Comparison of ENCODE assay signal across 8 cellular contexts in genomic region chr4:151407466-151408379, GRCh38. TPM values are rescaled to one million over a fixed set of nuclear protein-coding genes. Genes with fewer than 3 reads are reported as not detected.
A peak's percentile ranks its signal among the peaks of the same experiment; 100 is the strongest.
DNase-seq lines count a peak whose midpoint lies in the region; ATAC-seq, FAIRE-seq and TF ChIP-seq lines count a peak whose summit lies in the region.

No MANE protein-coding gene starts in this region.

- H3K27ac ChIP-seq in HUES6 (ENCODE audit: low read depth, low read length) (no peak overlapping the region), pancreas (peak overlapping the region; percentile 86 to 97 (median 89))

- no peaks in the 10 kb centered on the region for H3K9me3 ChIP-seq in HUES6 (ENCODE audit: control insufficient read depth, insufficient read depth, low read depth, low read length)
- H3K9me3 ChIP-seq in pancreas: no peaks in the 10 kb centered on the region

- intact Hi-C loops in pancreas (cut with DNase I): no loop called here

- H3K36me3 ChIP-seq in HUES6 (ENCODE audit: control insufficient read depth, insufficient read depth, low read length) (no peaks in the 10 kb centered on the region), pancreas (no peaks in the 10 kb centered on the region)

- no peak for TF ChIP-seq CTCF in pancreas (IDR thresholded peaks at IDR 0.05)

- ATAC-seq in GM21526 (IDR thresholded peaks at IDR 0.05; ENCODE audit: low FRiP score, unreplicated experiment) (peak; percentile 90), pancreas (peak; percentile 33 to 69 (median 52))

- FAIRE-seq in pancreas (lab: Jason Lieb, UNC): no peak

- peaks cover 16% of the 10 kb centered on the region; the same call in 1 of the 2 replicates for H3K27me3 ChIP-seq in HUES6 (ENCODE audit: control insufficient read depth, insufficient read depth, low read length)
- H3K27me3 ChIP-seq in pancreas: no peaks in the 10 kb centered on the region

- DNase-seq in GDM1 (lab: John Stamatoyannopoulos, UW): peak; percentile 4
- peak; percentile 61 for DNase-seq in activated CD8-positive, alpha-beta memory T cell treated with anti-CD3 and anti-CD28 coated beads for 24 hours
- peak; percentile 48 for DNase-seq in globus pallidus (ENCODE audit: low spot score)
- peak; percentile 35 to 83 (median 61) for DNase-seq in pancreas
- DNase-seq in T1000 (lab: John Stamatoyannopoulos, UW): no peak
- DNase-seq in kidney glomerular epithelial cell (lab: John Stamatoyannopoulos, UW): no peak

- 10 to 12% methylated on average over 29 of the region's 29 CpGs for WGBS in pancreas, 2 donors

- H3K9ac ChIP-seq in HUES6 (ENCODE audit: low read length): peak overlapping the region; percentile 84

- H3K4me1 ChIP-seq in HUES6 (ENCODE audit: control insufficient read depth, insufficient read depth, low read length): peaks cover 17% of the 10 kb centered on the region; the same call in 1 of the 2 replicates
- peaks cover 5 to 15% (median 10%) of the 10 kb centered on the region in 3 donors for H3K4me1 ChIP-seq in pancreas

- H3K4me3 ChIP-seq in HUES6 (ENCODE audit: low read depth, low read length) (peak overlapping the region; percentile 94), pancreas (peak overlapping the region; percentile 33 to 62 (median 47))

RNA-seq across cellular contexts. Expression of gene FHIP1A, which starts 1.3 kb away (rescaled TPM):
- 10 to 100 TPM; 12.1 to 24.2 (median 16.8) TPM for total RNA-seq in pancreas
- polyA plus RNA-seq in pancreas: 1 to 10 TPM; 2.2 to 4.3 TPM

Comparison
In these comparisons a context has a peak if more than half of its experiments do, and no peak if none do; other contexts are left out.
1. DNase-seq: peak in GDM1 (single experiment), activated CD8-positive, alpha-beta memory T cell treated with anti-CD3 and anti-CD28 coated beads for 24 hours (single experiment), globus pallidus (single experiment) and pancreas (6 of 6); none in T1000 (single experiment) and kidney glomerular epithelial cell (single experiment).